ENCODE assay signal across 17 cellular contexts in genomic region chr1:12057382-12057781, GRCh38. TPM values are rescaled to one million over a fixed set of nuclear protein-coding genes. Genes with fewer than 3 reads are reported as not detected.
DNase-seq lines count a peak whose midpoint lies in the region; ATAC-seq and FAIRE-seq lines count a peak whose summit lies in the region.
"Had no signal": no experiment of that assay in that cellular context is flagged by ENCODE, and none has a peak within 500 bp of the region (broad histone marks: within the 10 kb centered on the region; RNA-seq: fewer than 3 reads in every experiment).

No MANE protein-coding gene starts in this region.

- no peak for ATAC-seq in GM18511 (IDR thresholded peaks at IDR 0.05; ENCODE audit: unreplicated experiment)
- ATAC-seq: right cardiac atrium, T-helper 17 cell had no signal

- H3K4me3 Mint-ChIP-seq in activated T-cell treated with anti-CD3 and anti-CD28 coated beads, Interleukin-2, amount 50 U/mL, for 24 hours = no peak overlapping the region
- H3K4me3 Mint-ChIP-seq in activated naive CD8-positive, alpha-beta T cell treated with anti-CD3 and anti-CD28 coated beads for 36 hours = no peak overlapping the region
- H3K4me3 Mint-ChIP-seq: T-helper 17 cell had no signal

- H3K4me1 ChIP-seq in small intestine (ENCODE audit: control insufficient read depth in 2 of 2, insufficient read depth in 1 of 2, low read depth in 1 of 2, low read length in 1 of 2) = no peaks in the 10 kb centered on the region

- H3K27me3 Mint-ChIP-seq in activated T-cell treated with anti-CD3 and anti-CD28 coated beads, Interleukin-2, amount 50 U/mL, for 24 hours = peaks cover 9% of the 10 kb centered on the region
- H3K27me3 Mint-ChIP-seq in activated naive CD8-positive, alpha-beta T cell treated with anti-CD3 and anti-CD28 coated beads for 36 hours = peaks cover 22% of the 10 kb centered on the region

- DNase-seq in activated T-cell treated with anti-CD3 and anti-CD28 coated beads, Interleukin-2, amount 50 U/mL, for 24 hours = peak; percentile 58
- no peak for DNase-seq in activated T-cell treated with anti-CD3 and anti-CD28 coated beads, Interleukin-2, amount 50 U/mL, for 1 hour
- peak; percentile 51 for DNase-seq in M059J (ENCODE audit: low read depth)
- peak; percentile 67 for DNase-seq in activated naive CD8-positive, alpha-beta T cell treated with anti-CD3 and anti-CD28 coated beads for 36 hours
- peak; percentile 76 for DNase-seq in stimulated activated CD8-positive, alpha-beta memory T cell treated with anti-CD3 and anti-CD28 coated beads, Interleukin-4, amount 100 ng/mL, for 48 hours
- no peak for DNase-seq in small intestine
- DNase-seq in DMS153 treated with DMSO at 0.1 percent for 48 hours (lab: John Stamatoyannopoulos, UW; ENCODE audit: unreplicated experiment) = no peak
- DNase-seq: Caco-2; foreskin melanocyte; GDM1; MM.1S; stimulated activated naive CD4-positive, alpha-beta T cell treated with Interleukin-2 at 50 U/mL for 16 hours; T-helper 17 cell had no signal

- peak overlapping the region; percentile 48 for H3K27ac Mint-ChIP-seq in activated T-cell treated with anti-CD3 and anti-CD28 coated beads, Interleukin-2, amount 50 U/mL, for 24 hours
- H3K27ac Mint-ChIP-seq in activated naive CD8-positive, alpha-beta T cell treated with anti-CD3 and anti-CD28 coated beads for 36 hours = peak overlapping the region; percentile 39
- H3K27ac Mint-ChIP-seq: T-helper 17 cell had no signal

- no peaks in the 10 kb centered on the region for H3K9me3 Mint-ChIP-seq in activated T-cell treated with anti-CD3 and anti-CD28 coated beads, Interleukin-2, amount 50 U/mL, for 24 hours
- H3K9me3 Mint-ChIP-seq in activated naive CD8-positive, alpha-beta T cell treated with anti-CD3 and anti-CD28 coated beads for 36 hours = no peaks in the 10 kb centered on the region

- H3K9me3 ChIP-seq in small intestine (ENCODE audit: control insufficient read depth, low read depth) = no peaks in the 10 kb centered on the region
- H3K9me3 ChIP-seq: Caco-2 had no signal

- no peak for FAIRE-seq in small intestine (lab: Jason Lieb, UNC)

- peaks cover 82% of the 10 kb centered on the region for H3K4me1 Mint-ChIP-seq in activated T-cell treated with anti-CD3 and anti-CD28 coated beads, Interleukin-2, amount 50 U/mL, for 24 hours (ENCODE audit: low read depth)
- peaks cover 43% of the 10 kb centered on the region for H3K4me1 Mint-ChIP-seq in activated naive CD8-positive, alpha-beta T cell treated with anti-CD3 and anti-CD28 coated beads for 36 hours

- no peaks in the 10 kb centered on the region for H3K36me3 ChIP-seq in small intestine (ENCODE audit: control insufficient read depth in 2 of 2, insufficient read depth in 2 of 2, low read length in 2 of 2)

- no peak overlapping the region for H3K27ac ChIP-seq in small intestine (ENCODE audit: low read depth in 1 of 2, low read length in 1 of 2)

- H3K4me3 ChIP-seq in small intestine (ENCODE audit: low read depth in 1 of 2, low read length in 2 of 2) = no peak overlapping the region

- no peaks in the 10 kb centered on the region for H3K36me3 Mint-ChIP-seq in activated T-cell treated with anti-CD3 and anti-CD28 coated beads, Interleukin-2, amount 50 U/mL, for 24 hours (ENCODE audit: low read depth)
- peaks cover 4% of the 10 kb centered on the region for H3K36me3 Mint-ChIP-seq in activated naive CD8-positive, alpha-beta T cell treated with anti-CD3 and anti-CD28 coated beads for 36 hours

- H3K27me3 ChIP-seq in small intestine (ENCODE audit: control insufficient read depth in 2 of 2, insufficient read depth in 2 of 2, low read length in 2 of 2) = peaks cover 0 to 6% of the 10 kb centered on the region in 2 donors

RNA-seq across cellular contexts. Expression of gene TNFRSF8, which starts 5.7 kb away (rescaled TPM):
- total RNA-seq in M059J (2014; rRNA removed; shearing (Covaris generic)) = 0.47 TPM in 1 of 2 replicates, not detected in the other
- 1 to 10 TPM; 1.9 to 2.6 TPM for total RNA-seq in activated naive CD8-positive, alpha-beta T cell treated with anti-CD3 and anti-CD28 coated beads for 36 hours
- polyA plus RNA-seq in small intestine = 1 to 10 TPM in 1 of 3 donors, under 1 TPM in 1, not detected in 1; 0.54 to 2.1 TPM
- total RNA-seq: Caco-2, lung microvascular endothelial cell had no signal
- polyA plus RNA-seq: neural cell had no signal

RNA-seq across cellular contexts. Expression of gene MIIP, which starts 38.1 kb away (rescaled TPM):
- total RNA-seq in M059J (2014; rRNA removed; shearing (Covaris generic)) = 16.3 and 26.0 TPM in 2 replicates
- total RNA-seq in activated naive CD8-positive, alpha-beta T cell treated with anti-CD3 and anti-CD28 coated beads for 36 hours = 10 to 100 TPM; 21.0 to 22.2 TPM
- polyA plus RNA-seq in small intestine = 10 to 100 TPM; 25.4 to 65.7 (median 52.8) TPM

Comparison
In these comparisons a context has a peak if more than half of its experiments do, and no peak if none do; other contexts are left out.
1. DNase-seq: peak in activated T-cell treated with anti-CD3 and anti-CD28 coated beads, Interleukin-2, amount 50 U/mL, for 24 hours (single experiment), M059J (single experiment), activated naive CD8-positive, alpha-beta T cell treated with anti-CD3 and anti-CD28 coated beads for 36 hours (single experiment) and stimulated activated CD8-positive, alpha-beta memory T cell treated with anti-CD3 and anti-CD28 coated beads, Interleukin-4, amount 100 ng/mL, for 48 hours (single experiment); none in activated T-cell treated with anti-CD3 and anti-CD28 coated beads, Interleukin-2, amount 50 U/mL, for 1 hour (single experiment), small intestine (single experiment) and DMS153 treated with DMSO at 0.1 percent for 48 hours (single experiment).